ENCODE assay signal across 8 cellular contexts in the genomic region with DNA sequence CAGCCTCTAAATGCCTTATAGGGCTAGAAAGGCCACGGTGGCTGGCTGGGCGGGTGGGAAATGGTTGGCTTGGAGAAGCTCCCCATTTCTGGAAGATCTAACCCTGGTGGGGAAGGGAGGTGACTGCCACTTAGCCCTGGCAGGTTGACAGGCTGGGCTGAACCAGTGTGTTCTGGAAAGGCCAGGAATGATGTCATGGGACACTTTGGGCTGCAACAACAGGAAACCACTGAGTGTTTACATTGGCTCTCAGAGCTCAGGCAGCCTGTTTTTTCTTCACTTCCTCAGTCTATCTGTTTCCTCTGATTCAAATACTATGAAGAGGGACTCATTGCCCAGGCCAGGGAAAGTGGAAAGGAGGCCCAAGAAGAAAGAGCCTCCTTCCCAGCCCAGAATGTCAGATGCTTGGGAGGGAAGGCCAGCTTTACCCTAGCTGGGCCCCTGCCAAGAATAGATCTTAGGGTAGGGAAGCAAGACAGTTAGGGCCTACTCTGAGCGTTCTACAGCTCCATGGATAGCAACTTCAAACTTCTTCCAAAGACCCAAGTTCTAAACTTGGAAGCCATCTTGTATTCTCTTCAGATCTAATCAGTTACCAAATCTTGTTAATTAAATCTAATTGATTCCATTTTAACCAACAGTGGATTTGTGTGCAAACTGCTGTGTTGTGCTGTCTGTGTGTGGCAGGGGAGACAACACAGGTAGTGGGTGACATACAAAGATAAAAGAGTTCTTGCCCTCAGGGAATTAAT.
DNase-seq lines count a peak whose midpoint lies in the region; ATAC-seq and TF ChIP-seq lines count a peak whose summit lies in the region.

No MANE protein-coding gene starts in this region.

- H3K9ac ChIP-seq in liver (ENCODE audit: low read depth in 1 of 2, low read length in 2 of 2) (peak overlapping the region in 1 of 2 donors; percentile 39), subcutaneous abdominal adipose tissue (ENCODE audit: low read length in 5 of 5) (peak overlapping the region in 2 of 5 donors; percentile 48 to 66)

- H3K4me1 ChIP-seq in liver (ENCODE audit: control insufficient read depth in 4 of 4, insufficient read depth in 4 of 4, low read length in 3 of 4) (peaks cover 0 to 2% (median 0%) of the 10 kb centered on the region in 4 donors), subcutaneous abdominal adipose tissue (ENCODE audit: control insufficient read depth in 5 of 5, insufficient read depth in 5 of 5, low read length in 5 of 5) (peaks cover 11 to 41% (median 23%) of the 10 kb centered on the region in 5 donors)

- no peaks in the 10 kb centered on the region for H3K27me3 Mint-ChIP-seq in T-helper 2 cell treated with Interferon-gamma antibody and Interleukin-4, amounts not matched to agents 5 μg/mL and 100 μg/mL, for 36 hours (ENCODE audit: low read depth)

- H3K9me3 ChIP-seq in liver (ENCODE audit: control insufficient read depth in 4 of 4, low read length in 3 of 4) (no peaks in the 10 kb centered on the region), subcutaneous abdominal adipose tissue (ENCODE audit: control insufficient read depth in 5 of 5, low read length in 5 of 5) (no peaks in the 10 kb centered on the region)

- H3K9me3 Mint-ChIP-seq in T-helper 2 cell treated with Interferon-gamma antibody and Interleukin-4, amounts not matched to agents 5 μg/mL and 100 μg/mL, for 36 hours = no peaks in the 10 kb centered on the region

- H3K27me3 ChIP-seq in liver (ENCODE audit: control insufficient read depth in 4 of 4, insufficient read depth in 4 of 4, low read length in 3 of 4) = no peaks in the 10 kb centered on the region
- H3K27me3 ChIP-seq in subcutaneous abdominal adipose tissue (ENCODE audit: control insufficient read depth in 5 of 5, insufficient read depth in 4 of 5, low read length in 5 of 5) = peaks cover 0 to 12% (median 2%) of the 10 kb centered on the region in 5 donors

- H3K36me3 ChIP-seq in liver (ENCODE audit: control insufficient read depth in 4 of 4, insufficient read depth in 3 of 4, low read depth in 1 of 4, low read length in 3 of 4) (no peaks in the 10 kb centered on the region), subcutaneous abdominal adipose tissue (ENCODE audit: control insufficient read depth in 5 of 5, insufficient read depth in 5 of 5, low read length in 5 of 5) (no peaks in the 10 kb centered on the region)

- H3K27ac Mint-ChIP-seq in T-helper 2 cell treated with Interferon-gamma antibody and Interleukin-4, amounts not matched to agents 5 μg/mL and 100 μg/mL, for 36 hours = peak overlapping the region; percentile 89

- H3K4me3 Mint-ChIP-seq in T-helper 2 cell treated with Interferon-gamma antibody and Interleukin-4, amounts not matched to agents 5 μg/mL and 100 μg/mL, for 36 hours = peak overlapping the region; percentile 54

- H3K4me1 Mint-ChIP-seq in T-helper 2 cell treated with Interferon-gamma antibody and Interleukin-4, amounts not matched to agents 5 μg/mL and 100 μg/mL, for 36 hours (ENCODE audit: low read depth) = peaks cover 49% of the 10 kb centered on the region

- H3K4me3 ChIP-seq in liver (ENCODE audit: low read depth in 1 of 3, low read length in 3 of 3) (no peak overlapping the region), subcutaneous abdominal adipose tissue (ENCODE audit: low read depth in 1 of 5, low read length in 5 of 5) (no peak overlapping the region)

- peak; percentile 48 to 71 for TF ChIP-seq RAD21 in liver (IDR thresholded peaks at IDR 0.05)

- TF ChIP-seq CTCF in liver (IDR thresholded peaks at IDR 0.05; ENCODE audit: low read depth, low read length, missing input control) = peak; percentile 30

- WGBS in liver = 60% methylated on average over 3 of the region's 3 CpGs

- H3K27ac ChIP-seq in caudate nucleus (ENCODE audit: low read depth, low read length) = peak overlapping the region; percentile 77
- H3K27ac ChIP-seq in liver (ENCODE audit: low read depth in 1 of 2, low read length in 2 of 2) = peak overlapping the region; percentile 57 to 67
- H3K27ac ChIP-seq in subcutaneous abdominal adipose tissue (ENCODE audit: low read depth, low read length) = peak overlapping the region; percentile 94

- ATAC-seq in HG03342 (IDR thresholded peaks at IDR 0.05; ENCODE audit: unreplicated experiment) = peak; percentile 49

- peaks cover 5% of the 10 kb centered on the region for H3K36me3 Mint-ChIP-seq in T-helper 2 cell treated with Interferon-gamma antibody and Interleukin-4, amounts not matched to agents 5 μg/mL and 100 μg/mL, for 36 hours (ENCODE audit: low read depth)

- DNase-seq in Daoy (ENCODE audit: low read depth) = peak; percentile 90
- peak; percentile 49 for DNase-seq in T-helper 2 cell treated with Interferon-gamma antibody and Interleukin-4, amounts not matched to agents 5 μg/mL and 100 μg/mL, for 36 hours (ENCODE audit: low spot score)
- peak in 14 of 61 donors; percentile 0 to 38 (median 3) for DNase-seq in caudate nucleus (lab: John Stamatoyannopoulos, UW)
- DNase-seq in activated CD4-positive, CD25-positive, alpha-beta regulatory T cell treated with anti-CD3 and anti-CD28 coated beads, Interleukin-2, amount 50 U/mL, for 72 hours = no peak
- no peak for DNase-seq in HuH-7 (ENCODE audit: low spot score)

TF ChIP-seq in liver, 16 proteins besides CTCF, POLR2A, EP300 and RAD21:
- peak; percentile 12 to 23 for TF ChIP-seq HNF4A (conservative IDR thresholded peaks at IDR 0.05)
- TF ChIP-seq JUND (IDR thresholded peaks at IDR 0.05) = peak; percentile 78 to 95
- TF ChIP-seq GABPA (IDR thresholded peaks at IDR 0.05 in 1 of 2, conservative IDR thresholded peaks at IDR 0.05 in 1 of 2) = peak; percentile 49 to 76
- TF ChIP-seq ZBTB33 (IDR thresholded peaks at IDR 0.05) = peak; percentile 24
- TF ChIP-seq HNF4G (IDR thresholded peaks at IDR 0.05) = no peak
- peak; percentile 85 for TF ChIP-seq FOXA2 (IDR thresholded peaks at IDR 0.05)
- peak; percentile 28 to 87 for TF ChIP-seq EGR1 (IDR thresholded peaks at IDR 0.05; ENCODE audit: low read depth in 2 of 2)
- no peak for TF ChIP-seq TAF1 (conservative IDR thresholded peaks at IDR 0.05)
- peak in 1 of 2 donors; percentile 45 for TF ChIP-seq RXRA (IDR thresholded peaks at IDR 0.05)
- TF ChIP-seq MAX (IDR thresholded peaks at IDR 0.05) = peak; percentile 84
- TF ChIP-seq REST (IDR thresholded peaks at IDR 0.05) = no peak
- no peak for TF ChIP-seq NR2F2 (IDR thresholded peaks at IDR 0.05)
- no peak for TF ChIP-seq FOXA1 (IDR thresholded peaks at IDR 0.05)
- TF ChIP-seq, protein P1, sequence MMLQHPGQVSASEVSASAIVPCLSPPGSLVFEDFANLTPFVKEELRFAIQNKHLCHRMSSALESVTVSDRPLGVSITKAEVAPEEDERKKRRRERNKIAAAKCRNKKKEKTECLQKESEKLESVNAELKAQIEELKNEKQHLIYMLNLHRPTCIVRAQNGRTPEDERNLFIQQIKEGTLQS (IDR thresholded peaks at IDR 0.05) = peak; percentile 73
- TF ChIP-seq SP1 (IDR thresholded peaks at IDR 0.05) = peak; percentile 71
- peak; percentile 81 for TF ChIP-seq YY1 (IDR thresholded peaks at IDR 0.05)

Comparison
In these comparisons a context has a peak if more than half of its experiments do, and no peak if none do; other contexts are left out.
1. DNase-seq: peak in Daoy (single experiment) and T-helper 2 cell treated with Interferon-gamma antibody and Interleukin-4, amounts not matched to agents 5 μg/mL and 100 μg/mL, for 36 hours (single experiment); none in activated CD4-positive, CD25-positive, alpha-beta regulatory T cell treated with anti-CD3 and anti-CD28 coated beads, Interleukin-2, amount 50 U/mL, for 72 hours (single experiment) and HuH-7 (single experiment).
2. Peak in every context shown above with its lines, with median percentiles within 50 percentile points of each other: H3K27ac ChIP-seq.